ENCODE assay signal across 27 cellular contexts in the genomic region with DNA sequence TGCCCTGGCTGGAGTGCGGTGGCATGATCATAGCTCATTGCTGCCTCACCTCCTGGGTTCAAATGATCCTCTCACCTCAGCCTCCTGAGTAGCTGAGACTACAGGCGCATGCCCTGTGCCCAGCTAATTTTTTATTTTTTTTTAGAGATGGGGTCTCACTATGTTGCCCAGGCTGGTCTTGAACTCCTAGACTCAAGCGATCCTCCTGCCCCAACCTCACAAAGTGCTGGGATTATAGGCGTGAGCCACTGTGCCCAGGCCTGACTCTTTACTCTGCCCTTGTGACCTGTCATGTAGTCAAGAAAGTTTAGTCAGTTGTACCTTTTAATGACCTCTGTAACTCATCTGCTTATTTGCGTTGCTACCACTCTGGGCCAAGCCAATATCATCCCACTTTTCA. TPM values are rescaled to one million over a fixed set of nuclear protein-coding genes. Genes with fewer than 3 reads are reported as not detected.
"Had no signal": no experiment of that assay in that cellular context is flagged by ENCODE, and none has a peak within 500 bp of the region (broad histone marks: within the 10 kb centered on the region; RNA-seq: fewer than 3 reads in every experiment).

No MANE protein-coding gene starts in this region.

- H3K27ac ChIP-seq: adrenal gland, KMS-11 had no signal

- H3K9me3 Mint-ChIP-seq: activated B cell treated with CpG ODN at 0.5 μM for 24 hours; activated CD4-positive, alpha-beta memory T cell treated with anti-CD3 and anti-CD28 coated beads, Interleukin-2, amount 10 ng/mL, durations not matched to agents 7 days and 5 days; activated naive CD8-positive, alpha-beta T cell treated with anti-CD3 and anti-CD28 coated beads, Interleukin-2, amount 10 ng/mL, durations not matched to agents 7 days and 5 days had no signal

- H3K9me3 ChIP-seq: adrenal gland had no signal

- H3K4me3 Mint-ChIP-seq: activated B cell treated with CpG ODN at 0.5 μM for 24 hours; activated CD4-positive, alpha-beta memory T cell treated with anti-CD3 and anti-CD28 coated beads, Interleukin-2, amount 10 ng/mL, durations not matched to agents 7 days and 5 days; activated naive CD8-positive, alpha-beta T cell treated with anti-CD3 and anti-CD28 coated beads, Interleukin-2, amount 10 ng/mL, durations not matched to agents 7 days and 5 days had no signal

- H3K27me3 Mint-ChIP-seq: activated B cell treated with CpG ODN at 0.5 μM for 24 hours; activated CD4-positive, alpha-beta memory T cell treated with anti-CD3 and anti-CD28 coated beads, Interleukin-2, amount 10 ng/mL, durations not matched to agents 7 days and 5 days; activated naive CD8-positive, alpha-beta T cell treated with anti-CD3 and anti-CD28 coated beads, Interleukin-2, amount 10 ng/mL, durations not matched to agents 7 days and 5 days had no signal

- H3K4me1 ChIP-seq: adrenal gland had no signal

- DNase-seq: activated B cell treated with CpG ODN at 0.5 μM for 24 hours; activated CD4-positive, alpha-beta memory T cell treated with anti-CD3 and anti-CD28 coated beads, Interleukin-2, amount 10 ng/mL, durations not matched to agents 7 days and 5 days; activated CD4-positive, alpha-beta T cell treated with anti-CD3 and anti-CD28 coated beads for 1 hour; activated CD4-positive, alpha-beta T cell treated with anti-CD3 and anti-CD28 coated beads, Interleukin-2, amount 50 U/mL, for 1 hour; activated effector memory CD4-positive, alpha-beta T cell treated with Interleukin-2 at 50 U/mL for 16 hours; activated naive CD4-positive, alpha-beta T cell; activated naive CD8-positive, alpha-beta T cell treated with anti-CD3 and anti-CD28 coated beads, Interleukin-2, amount 10 ng/mL, durations not matched to agents 7 days and 5 days; activated T-cell treated with anti-CD3 and anti-CD28 coated beads for 4 hours; adrenal gland; anterior cingulate cortex; NCI-H1092 treated with DMSO at 0.1 percent for 48 hours; NCI-H1417 treated with DMSO at 0.1 percent for 48 hours; NCI-H1694; NCI-H2029; NCI-H2107; NCI-H345; NCI-H510A; NCI-H526 treated with DMSO at 0.1 percent for 48 hours; NCI-H82; SIG-M5; T-helper 2 cell; T1000 had no signal

- H3K27ac Mint-ChIP-seq: activated B cell treated with CpG ODN at 0.5 μM for 24 hours; activated CD4-positive, alpha-beta memory T cell treated with anti-CD3 and anti-CD28 coated beads, Interleukin-2, amount 10 ng/mL, durations not matched to agents 7 days and 5 days had no signal

- H3K9ac ChIP-seq: KMS-11 had no signal

- H3K27me3 ChIP-seq: adrenal gland had no signal

- H3K4me2 ChIP-seq: KMS-11 had no signal

- H3K4me3 ChIP-seq: adrenal gland had no signal

RNA-seq across cellular contexts. Expression of gene PROX2, which starts 55.7 kb away (rescaled TPM):
- total RNA-seq: activated B cell treated with CpG ODN at 0.5 μM for 24 hours; activated CD4-positive, alpha-beta memory T cell treated with anti-CD3 and anti-CD28 coated beads, Interleukin-2, amount 10 ng/mL, durations not matched to agents 7 days and 5 days; adrenal gland; cardiac septum; chondrocyte; MCF 10A; RPMI7951 had no signal
